ENCODE assay signal across 15 cellular contexts in the genomic region with DNA sequence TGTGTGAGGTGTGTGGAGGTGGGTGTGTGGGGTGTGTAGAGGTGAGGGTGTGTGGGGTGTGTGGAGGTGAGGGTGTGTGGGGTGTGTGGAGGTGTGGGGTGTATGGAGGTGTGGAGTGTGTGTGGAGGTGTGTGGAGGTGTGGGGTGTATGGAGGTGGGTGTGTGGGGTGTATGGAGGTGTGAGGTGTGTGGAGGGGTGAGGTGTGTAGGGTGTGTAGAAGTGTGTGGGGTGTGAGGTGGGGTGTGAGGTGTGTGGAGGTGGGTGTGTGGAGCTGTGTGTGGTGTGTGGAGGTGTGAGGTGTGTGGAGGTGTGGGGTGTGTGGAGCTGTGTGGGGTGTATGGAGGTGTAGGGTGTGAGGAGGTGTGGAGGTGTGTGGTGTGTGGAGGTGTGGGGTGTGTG. TPM values are rescaled to one million over a fixed set of nuclear protein-coding genes. Genes with fewer than 3 reads are reported as not detected.
"Had no signal": no experiment of that assay in that cellular context is flagged by ENCODE, and none has a peak within 500 bp of the region (broad histone marks: within the 10 kb centered on the region; RNA-seq: fewer than 3 reads in every experiment).

No MANE protein-coding gene starts in this region.

RNA-seq across cellular contexts. Expression of a gene that starts 35.2 kb away (rescaled TPM):
- total RNA-seq: activated naive CD4-positive, alpha-beta T cell treated with anti-CD3 and anti-CD28 coated beads for 36 hours; dermis microvascular lymphatic vessel endothelial cell; endothelial cell of umbilical vein; esophagus mucosa; frontal cortex; left cardiac atrium; liver; mononuclear cell; osteoblast; progenitor cell of endocrine pancreas; SJSA1; skeletal muscle tissue; stomach; suprapubic skin; transverse colon had no signal
- polyA plus RNA-seq: endothelial cell of umbilical vein, liver, stomach had no signal
